ENCODE assay signal across 1 cellular context in the genomic region with DNA sequence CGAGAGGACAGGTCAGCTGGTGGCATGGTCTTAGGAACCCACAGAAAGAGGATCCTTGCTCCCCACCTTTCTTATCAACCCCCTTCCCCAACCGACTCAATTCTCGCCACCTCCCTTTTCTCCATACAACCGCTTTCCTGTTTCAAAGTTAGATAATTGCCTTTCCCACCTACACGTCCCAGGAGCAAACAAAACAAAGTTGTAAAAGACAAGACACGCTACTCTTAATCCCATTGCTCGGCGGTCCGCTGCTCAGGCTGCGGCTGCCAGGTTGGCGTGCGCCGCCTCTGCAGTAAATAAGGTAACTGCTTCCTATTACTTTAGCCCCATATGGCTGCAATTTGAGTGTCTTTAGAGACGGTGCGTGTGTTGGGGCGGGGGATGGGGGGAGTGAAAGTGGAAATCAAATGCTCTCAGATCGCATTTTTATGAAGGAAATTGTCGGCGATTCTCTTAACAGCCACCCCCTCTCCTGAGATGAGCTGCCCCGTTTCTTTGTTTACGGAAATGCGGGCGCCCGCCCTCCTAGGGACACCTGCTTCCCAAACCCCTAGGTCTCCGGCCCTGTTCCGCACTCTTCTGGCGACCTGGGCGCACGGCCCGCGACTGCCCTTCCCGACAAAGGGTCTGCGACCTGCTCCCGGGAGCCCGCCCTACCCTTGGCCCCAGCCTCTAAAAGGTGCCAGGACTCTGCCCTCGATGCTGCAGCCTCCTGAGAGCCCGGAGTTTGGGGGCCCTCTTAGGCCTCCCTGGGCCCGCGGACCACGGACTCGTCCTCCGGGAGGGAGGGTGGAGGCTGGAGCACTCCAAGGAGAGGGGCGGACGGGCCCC.
TF ChIP-seq lines count a peak whose summit lies in the region.

No MANE protein-coding gene starts in this region.

TF ChIP-seq in GM12878, 131 proteins besides CTCF, POLR2A, EP300 and RAD21 (continued from another document):
- TF ChIP-seq, protein P1, sequence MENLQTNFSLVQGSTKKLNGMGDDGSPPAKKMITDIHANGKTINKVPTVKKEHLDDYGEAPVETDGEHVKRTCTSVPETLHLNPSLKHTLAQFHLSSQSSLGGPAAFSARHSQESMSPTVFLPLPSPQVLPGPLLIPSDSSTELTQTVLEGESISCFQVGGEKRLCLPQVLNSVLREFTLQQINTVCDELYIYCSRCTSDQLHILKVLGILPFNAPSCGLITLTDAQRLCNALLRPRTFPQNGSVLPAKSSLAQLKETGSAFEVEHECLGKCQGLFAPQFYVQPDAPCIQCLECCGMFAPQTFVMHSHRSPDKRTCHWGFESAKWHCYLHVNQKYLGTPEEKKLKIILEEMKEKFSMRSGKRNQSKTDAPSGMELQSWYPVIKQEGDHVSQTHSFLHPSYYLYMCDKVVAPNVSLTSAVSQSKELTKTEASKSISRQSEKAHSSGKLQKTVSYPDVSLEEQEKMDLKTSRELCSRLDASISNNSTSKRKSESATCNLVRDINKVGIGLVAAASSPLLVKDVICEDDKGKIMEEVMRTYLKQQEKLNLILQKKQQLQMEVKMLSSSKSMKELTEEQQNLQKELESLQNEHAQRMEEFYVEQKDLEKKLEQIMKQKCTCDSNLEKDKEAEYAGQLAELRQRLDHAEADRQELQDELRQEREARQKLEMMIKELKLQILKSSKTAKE (IDR thresholded peaks at IDR 0.05; ENCODE audit: low read depth, poor library complexity, severe bottlenecking), result no peak
- TF ChIP-seq FOXK2 (IDR thresholded peaks at IDR 0.05) (peak; percentile 89), EZH2 (IDR thresholded peaks at IDR 0.05; ENCODE audit: borderline replicate concordance, control insufficient read depth, low read depth, low read length) (0 out of 2 replicates have a peak, but pooled peaks have one; percentile 86), SUPT20H (IDR thresholded peaks at IDR 0.05; ENCODE audit: borderline replicate concordance, control insufficient read depth, low read depth, low read length) (no peak), EED (IDR thresholded peaks at IDR 0.05; ENCODE audit: low read depth) (no peak; the same call in 1 of the 2 replicates), NBN (IDR thresholded peaks at IDR 0.05) (peak; percentile 63; the same call in 1 of the 2 replicates), NR2C1 (IDR thresholded peaks at IDR 0.05) (no peak), FOS (IDR thresholded peaks at IDR 0.05; ENCODE audit: borderline replicate concordance, extremely low read depth, insufficient read length) (no peak), HDGF (IDR thresholded peaks at IDR 0.05) (no peak), EGR1 (IDR thresholded peaks at IDR 0.05; ENCODE audit: borderline replicate concordance in 1 of 2, low read depth in 2 of 2, low read length in 2 of 2) (peak in 1 of 2 experiments; percentile 20; a peak in 1 of 3 replicates), CBX5 (IDR thresholded peaks at IDR 0.05; ENCODE audit: low read depth) (0 out of 2 replicates have a peak, but pooled peaks have one; percentile 43), RELA (IDR thresholded peaks at IDR 0.05; ENCODE audit: borderline replicate concordance, partially characterized antibody) (no peak), SUZ12 (IDR thresholded peaks at IDR 0.05; ENCODE audit: unreplicated experiment) (peak; percentile 43), CHD2 (IDR thresholded peaks at IDR 0.05; ENCODE audit: borderline replicate concordance, low read depth, low read length) (no peak), ATF7 (IDR thresholded peaks at IDR 0.05; ENCODE audit: low read depth) (0 out of 2 replicates have a peak, but pooled peaks have one; percentile 42), TBL1XR1 (IDR thresholded peaks at IDR 0.05; ENCODE audit: low read depth, low read length) (0 out of 2 replicates have a peak, but pooled peaks have one; percentile 30), RBBP5 (conservative IDR thresholded peaks at IDR 0.05) (no peak), YBX1 (IDR thresholded peaks at IDR 0.05) (no peak), TARDBP (IDR thresholded peaks at IDR 0.05; ENCODE audit: borderline replicate concordance) (no peak), ETV6 (conservative IDR thresholded peaks at IDR 0.05 in 1 of 2, IDR thresholded peaks at IDR 0.05 in 1 of 2; ENCODE audit: borderline replicate concordance in 1 of 2, low read depth in 1 of 2) (peak in 1 of 2 experiments; percentile 34; a peak in 1 of 4 replicates), KDM1A (IDR thresholded peaks at IDR 0.05; ENCODE audit: borderline replicate concordance) (no peak), BACH1 (IDR thresholded peaks at IDR 0.05; ENCODE audit: borderline replicate concordance) (no peak), KLF5 (IDR thresholded peaks at IDR 0.05; ENCODE audit: partially characterized antibody) (no peak), STAT1 (conservative IDR thresholded peaks at IDR 0.05) (no peak), YY1 (IDR thresholded peaks at IDR 0.05; ENCODE audit: low read depth, low read length) (peak; percentile 88), BMI1 (IDR thresholded peaks at IDR 0.05; ENCODE audit: borderline replicate concordance) (peak; percentile 57), ZBED1 (IDR thresholded peaks at IDR 0.05; ENCODE audit: borderline replicate concordance) (no peak), GABPA (IDR thresholded peaks at IDR 0.05; ENCODE audit: low read depth) (no peak; the same call in 1 of the 2 replicates), PML (IDR thresholded peaks at IDR 0.05; ENCODE audit: low read length) (no peak), ZNF24 (IDR thresholded peaks at IDR 0.05) (no peak), TCF12 (IDR thresholded peaks at IDR 0.05; ENCODE audit: low read depth, low read length) (no peak), SRF (IDR thresholded peaks at IDR 0.05; ENCODE audit: low read depth in 2 of 2, low read length in 2 of 2) (peak; percentile 51 to 97), SIN3A (IDR thresholded peaks at IDR 0.05; ENCODE audit: low read depth, low read length) (no peak), BHLHE40 (IDR thresholded peaks at IDR 0.05; ENCODE audit: borderline replicate concordance in 1 of 2, low read depth in 2 of 2, low read length in 1 of 2) (peak; percentile 17 to 27; a peak in 1 of 4 replicates), FOXM1 (IDR thresholded peaks at IDR 0.05; ENCODE audit: low read depth, low read length) (no peak), IKZF2 (IDR thresholded peaks at IDR 0.05) (peak in 1 of 2 experiments; percentile 24; a peak in 1 of 4 replicates), RUNX3 (IDR thresholded peaks at IDR 0.05; ENCODE audit: low read length) (peak; percentile 71)
- TF ChIP-seq, protein P2, sequence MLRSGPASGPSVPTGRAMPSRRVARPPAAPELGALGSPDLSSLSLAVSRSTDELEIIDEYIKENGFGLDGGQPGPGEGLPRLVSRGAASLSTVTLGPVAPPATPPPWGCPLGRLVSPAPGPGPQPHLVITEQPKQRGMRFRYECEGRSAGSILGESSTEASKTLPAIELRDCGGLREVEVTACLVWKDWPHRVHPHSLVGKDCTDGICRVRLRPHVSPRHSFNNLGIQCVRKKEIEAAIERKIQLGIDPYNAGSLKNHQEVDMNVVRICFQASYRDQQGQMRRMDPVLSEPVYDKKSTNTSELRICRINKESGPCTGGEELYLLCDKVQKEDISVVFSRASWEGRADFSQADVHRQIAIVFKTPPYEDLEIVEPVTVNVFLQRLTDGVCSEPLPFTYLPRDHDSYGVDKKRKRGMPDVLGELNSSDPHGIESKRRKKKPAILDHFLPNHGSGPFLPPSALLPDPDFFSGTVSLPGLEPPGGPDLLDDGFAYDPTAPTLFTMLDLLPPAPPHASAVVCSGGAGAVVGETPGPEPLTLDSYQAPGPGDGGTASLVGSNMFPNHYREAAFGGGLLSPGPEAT (IDR thresholded peaks at IDR 0.05; ENCODE audit: low read depth), result no peak
- TF ChIP-seq, protein P3, sequence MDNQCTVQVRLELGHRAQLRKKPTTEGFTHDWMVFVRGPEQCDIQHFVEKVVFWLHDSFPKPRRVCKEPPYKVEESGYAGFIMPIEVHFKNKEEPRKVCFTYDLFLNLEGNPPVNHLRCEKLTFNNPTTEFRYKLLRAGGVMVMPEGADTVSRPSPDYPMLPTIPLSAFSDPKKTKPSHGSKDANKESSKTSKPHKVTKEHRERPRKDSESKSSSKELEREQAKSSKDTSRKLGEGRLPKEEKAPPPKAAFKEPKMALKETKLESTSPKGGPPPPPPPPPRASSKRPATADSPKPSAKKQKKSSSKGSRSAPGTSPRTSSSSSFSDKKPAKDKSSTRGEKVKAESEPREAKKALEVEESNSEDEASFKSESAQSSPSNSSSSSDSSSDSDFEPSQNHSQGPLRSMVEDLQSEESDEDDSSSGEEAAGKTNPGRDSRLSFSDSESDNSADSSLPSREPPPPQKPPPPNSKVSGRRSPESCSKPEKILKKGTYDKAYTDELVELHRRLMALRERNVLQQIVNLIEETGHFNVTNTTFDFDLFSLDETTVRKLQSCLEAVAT (IDR thresholded peaks at IDR 0.05), result peak; percentile 99
- TF ChIP-seq, protein P4, sequence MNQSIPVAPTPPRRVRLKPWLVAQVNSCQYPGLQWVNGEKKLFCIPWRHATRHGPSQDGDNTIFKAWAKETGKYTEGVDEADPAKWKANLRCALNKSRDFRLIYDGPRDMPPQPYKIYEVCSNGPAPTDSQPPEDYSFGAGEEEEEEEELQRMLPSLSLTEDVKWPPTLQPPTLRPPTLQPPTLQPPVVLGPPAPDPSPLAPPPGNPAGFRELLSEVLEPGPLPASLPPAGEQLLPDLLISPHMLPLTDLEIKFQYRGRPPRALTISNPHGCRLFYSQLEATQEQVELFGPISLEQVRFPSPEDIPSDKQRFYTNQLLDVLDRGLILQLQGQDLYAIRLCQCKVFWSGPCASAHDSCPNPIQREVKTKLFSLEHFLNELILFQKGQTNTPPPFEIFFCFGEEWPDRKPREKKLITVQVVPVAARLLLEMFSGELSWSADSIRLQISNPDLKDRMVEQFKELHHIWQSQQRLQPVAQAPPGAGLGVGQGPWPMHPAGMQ (IDR thresholded peaks at IDR 0.05; ENCODE audit: borderline replicate concordance), result no peak
- TF ChIP-seq, protein P5, sequence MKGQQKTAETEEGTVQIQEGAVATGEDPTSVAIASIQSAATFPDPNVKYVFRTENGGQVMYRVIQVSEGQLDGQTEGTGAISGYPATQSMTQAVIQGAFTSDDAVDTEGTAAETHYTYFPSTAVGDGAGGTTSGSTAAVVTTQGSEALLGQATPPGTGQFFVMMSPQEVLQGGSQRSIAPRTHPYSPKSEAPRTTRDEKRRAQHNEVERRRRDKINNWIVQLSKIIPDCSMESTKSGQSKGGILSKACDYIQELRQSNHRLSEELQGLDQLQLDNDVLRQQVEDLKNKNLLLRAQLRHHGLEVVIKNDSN (IDR thresholded peaks at IDR 0.05; ENCODE audit: borderline replicate concordance, extremely low read length, insufficient read depth, low read depth, low read length), result no peak
- TF ChIP-seq, protein P6, sequence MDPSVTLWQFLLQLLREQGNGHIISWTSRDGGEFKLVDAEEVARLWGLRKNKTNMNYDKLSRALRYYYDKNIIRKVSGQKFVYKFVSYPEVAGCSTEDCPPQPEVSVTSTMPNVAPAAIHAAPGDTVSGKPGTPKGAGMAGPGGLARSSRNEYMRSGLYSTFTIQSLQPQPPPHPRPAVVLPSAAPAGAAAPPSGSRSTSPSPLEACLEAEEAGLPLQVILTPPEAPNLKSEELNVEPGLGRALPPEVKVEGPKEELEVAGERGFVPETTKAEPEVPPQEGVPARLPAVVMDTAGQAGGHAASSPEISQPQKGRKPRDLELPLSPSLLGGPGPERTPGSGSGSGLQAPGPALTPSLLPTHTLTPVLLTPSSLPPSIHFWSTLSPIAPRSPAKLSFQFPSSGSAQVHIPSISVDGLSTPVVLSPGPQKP (IDR thresholded peaks at IDR 0.05; ENCODE audit: low read depth, low read length), result 0 out of 2 replicates have a peak, but pooled peaks have one; percentile 41
- TF ChIP-seq, protein P7, sequence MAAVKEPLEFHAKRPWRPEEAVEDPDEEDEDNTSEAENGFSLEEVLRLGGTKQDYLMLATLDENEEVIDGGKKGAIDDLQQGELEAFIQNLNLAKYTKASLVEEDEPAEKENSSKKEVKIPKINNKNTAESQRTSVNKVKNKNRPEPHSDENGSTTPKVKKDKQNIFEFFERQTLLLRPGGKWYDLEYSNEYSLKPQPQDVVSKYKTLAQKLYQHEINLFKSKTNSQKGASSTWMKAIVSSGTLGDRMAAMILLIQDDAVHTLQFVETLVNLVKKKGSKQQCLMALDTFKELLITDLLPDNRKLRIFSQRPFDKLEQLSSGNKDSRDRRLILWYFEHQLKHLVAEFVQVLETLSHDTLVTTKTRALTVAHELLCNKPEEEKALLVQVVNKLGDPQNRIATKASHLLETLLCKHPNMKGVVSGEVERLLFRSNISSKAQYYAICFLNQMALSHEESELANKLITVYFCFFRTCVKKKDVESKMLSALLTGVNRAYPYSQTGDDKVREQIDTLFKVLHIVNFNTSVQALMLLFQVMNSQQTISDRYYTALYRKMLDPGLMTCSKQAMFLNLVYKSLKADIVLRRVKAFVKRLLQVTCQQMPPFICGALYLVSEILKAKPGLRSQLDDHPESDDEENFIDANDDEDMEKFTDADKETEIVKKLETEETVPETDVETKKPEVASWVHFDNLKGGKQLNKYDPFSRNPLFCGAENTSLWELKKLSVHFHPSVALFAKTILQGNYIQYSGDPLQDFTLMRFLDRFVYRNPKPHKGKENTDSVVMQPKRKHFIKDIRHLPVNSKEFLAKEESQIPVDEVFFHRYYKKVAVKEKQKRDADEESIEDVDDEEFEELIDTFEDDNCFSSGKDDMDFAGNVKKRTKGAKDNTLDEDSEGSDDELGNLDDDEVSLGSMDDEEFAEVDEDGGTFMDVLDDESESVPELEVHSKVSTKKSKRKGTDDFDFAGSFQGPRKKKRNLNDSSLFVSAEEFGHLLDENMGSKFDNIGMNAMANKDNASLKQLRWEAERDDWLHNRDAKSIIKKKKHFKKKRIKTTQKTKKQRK (IDR thresholded peaks at IDR 0.05; ENCODE audit: low read depth, low read length), result no peak
- TF ChIP-seq, protein P8, sequence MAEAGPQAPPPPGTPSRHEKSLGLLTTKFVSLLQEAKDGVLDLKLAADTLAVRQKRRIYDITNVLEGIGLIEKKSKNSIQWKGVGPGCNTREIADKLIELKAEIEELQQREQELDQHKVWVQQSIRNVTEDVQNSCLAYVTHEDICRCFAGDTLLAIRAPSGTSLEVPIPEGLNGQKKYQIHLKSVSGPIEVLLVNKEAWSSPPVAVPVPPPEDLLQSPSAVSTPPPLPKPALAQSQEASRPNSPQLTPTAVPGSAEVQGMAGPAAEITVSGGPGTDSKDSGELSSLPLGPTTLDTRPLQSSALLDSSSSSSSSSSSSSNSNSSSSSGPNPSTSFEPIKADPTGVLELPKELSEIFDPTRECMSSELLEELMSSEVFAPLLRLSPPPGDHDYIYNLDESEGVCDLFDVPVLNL (IDR thresholded peaks at IDR 0.05; ENCODE audit: low read depth, low read length), result no peak
- TF ChIP-seq, protein P9, sequence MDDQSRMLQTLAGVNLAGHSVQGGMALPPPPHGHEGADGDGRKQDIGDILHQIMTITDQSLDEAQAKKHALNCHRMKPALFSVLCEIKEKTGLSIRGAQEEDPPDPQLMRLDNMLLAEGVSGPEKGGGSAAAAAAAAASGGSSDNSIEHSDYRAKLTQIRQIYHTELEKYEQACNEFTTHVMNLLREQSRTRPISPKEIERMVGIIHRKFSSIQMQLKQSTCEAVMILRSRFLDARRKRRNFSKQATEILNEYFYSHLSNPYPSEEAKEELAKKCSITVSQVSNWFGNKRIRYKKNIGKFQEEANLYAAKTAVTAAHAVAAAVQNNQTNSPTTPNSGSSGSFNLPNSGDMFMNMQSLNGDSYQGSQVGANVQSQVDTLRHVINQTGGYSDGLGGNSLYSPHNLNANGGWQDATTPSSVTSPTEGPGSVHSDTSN (IDR thresholded peaks at IDR 0.05; ENCODE audit: insufficient replicate concordance, low read depth, low read length), result no peak
TF ChIP-seq in GM12878: peak in this region for 20.
